Comparison of ENCODE assay signal across 18 cellular contexts in genomic region chr16:70579248-70579647, GRCh38. TPM values are rescaled to one million over a fixed set of nuclear protein-coding genes. Genes with fewer than 3 reads are reported as not detected.
A peak's percentile ranks its signal among the peaks of the same experiment; 100 is the strongest.
DNase-seq lines count a peak whose midpoint lies in the region; ATAC-seq and TF ChIP-seq lines count a peak whose summit lies in the region.
"Had no signal": no experiment of that assay in that cellular context is flagged by ENCODE, and none has a peak within 500 bp of the region (broad histone marks: within the 10 kb centered on the region; RNA-seq: fewer than 3 reads in every experiment).

No MANE protein-coding gene starts in this region.

- H3K27ac Mint-ChIP-seq in stimulated activated naive CD8-positive, alpha-beta T cell treated with anti-CD3 and anti-CD28 coated beads, Interleukin-15, amount 100 ng/mL, for 72 hours = peak overlapping the region in 1 of 2 donors; percentile 15
- H3K27ac Mint-ChIP-seq: CD8-positive, alpha-beta T cell had no signal

- no peaks in the 10 kb centered on the region for H3K9me3 ChIP-seq in esophagus squamous epithelium
- H3K9me3 ChIP-seq: BLaER1 treated with 17β-estradiol and CSF1 and Interleukin-3, amounts not matched to agents 10 nM and 100 nM; SJSA1 had no signal

- no peaks in the 10 kb centered on the region for H3K27me3 Mint-ChIP-seq in stimulated activated naive CD8-positive, alpha-beta T cell treated with anti-CD3 and anti-CD28 coated beads, Interleukin-15, amount 100 ng/mL, for 72 hours

- H3K27ac ChIP-seq in esophagus squamous epithelium = peak overlapping the region in 3 of 4 donors; percentile 52 to 81 (median 76)
- H3K27ac ChIP-seq: BLaER1 treated with 17β-estradiol and CSF1 and Interleukin-3, amounts not matched to agents 10 nM and 100 nM; HL-60; SJSA1 had no signal

- 61 to 77% methylated on average over 4 to 5 of the region's 5 CpGs for WGBS in esophagus squamous epithelium, 2 donors

- ATAC-seq in stimulated activated naive CD8-positive, alpha-beta T cell treated with anti-CD3 and anti-CD28 coated beads, Interleukin-15, amount 100 ng/mL, for 72 hours = peak; percentile 15
- ATAC-seq in stimulated activated naive CD8-positive, alpha-beta T cell treated with anti-CD3 and anti-CD28 coated beads, Interleukin-15, Interleukin-2, amounts not matched to agents 100 U/mL and 50 U/mL, for 24 hours = no peak
- ATAC-seq in GM19397 (IDR thresholded peaks at IDR 0.05; ENCODE audit: unreplicated experiment) (no peak), GM19455 (IDR thresholded peaks at IDR 0.05; ENCODE audit: unreplicated experiment) (no peak)
- ATAC-seq: CD8-positive, alpha-beta T cell had no signal

- no peak for DNase-seq in stimulated activated naive CD8-positive, alpha-beta T cell treated with anti-CD3 and anti-CD28 coated beads, Interleukin-15, amount 100 ng/mL, for 72 hours
- no peak for DNase-seq in stimulated activated naive CD8-positive, alpha-beta T cell treated with anti-CD3 and anti-CD28 coated beads, Interleukin-15, Interleukin-2, amounts not matched to agents 100 U/mL and 50 U/mL, for 24 hours
- DNase-seq in esophagus squamous epithelium (lab: John Stamatoyannopoulos, UW) = no peak
- DNase-seq in posterior vena cava (ENCODE audit: low spot score) = peak; percentile 24
- no peak for DNase-seq in stimulated activated CD4-positive, alpha-beta T cell treated with anti-CD3 and anti-CD28 coated beads, Interleukin-2, amount 100 ng/mL, for 48 hours
- DNase-seq in cortex of kidney (lab: John Stamatoyannopoulos, UW) = no peak
- DNase-seq: CD8-positive, alpha-beta T cell; MM.1S; NCI-H1092; NCI-H1436 treated with DMSO at 0.1 percent for 48 hours; NCI-H2029 treated with DMSO at 0.1 percent for 48 hours; NCI-H2171; NCI-H526 had no signal

- TF ChIP-seq POLR2A in esophagus squamous epithelium (IDR thresholded peaks at IDR 0.05) = no peak

- peaks cover 20% of the 10 kb centered on the region for H3K4me1 Mint-ChIP-seq in stimulated activated naive CD8-positive, alpha-beta T cell treated with anti-CD3 and anti-CD28 coated beads, Interleukin-15, amount 100 ng/mL, for 72 hours

- H3K36me3 ChIP-seq in esophagus squamous epithelium = peaks cover 0 to 13% (median 0%) of the 10 kb centered on the region in 3 donors

- peak overlapping the region in 3 of 4 donors; percentile 35 to 58 (median 36) for H3K4me3 ChIP-seq in esophagus squamous epithelium
- H3K4me3 ChIP-seq: BLaER1 treated with 17β-estradiol and CSF1 and Interleukin-3, amounts not matched to agents 10 nM and 100 nM; SJSA1 had no signal

- intact Hi-C loops in esophagus squamous epithelium (cut with DNase I) (no loop called here), posterior vena cava (cut with DNase I) (loop anchor here (10.0 kb wide), 2 partner anchors 66 to 76 kb away; partner anchors contain the start of gene IL34 (in 1 of the 2))

- H3K27me3 ChIP-seq in esophagus squamous epithelium = no peaks in the 10 kb centered on the region
- H3K27me3 ChIP-seq: BLaER1 treated with 17β-estradiol and CSF1 and Interleukin-3, amounts not matched to agents 10 nM and 100 nM; SJSA1 had no signal

- TF ChIP-seq CTCF in esophagus squamous epithelium (IDR thresholded peaks at IDR 0.05) = no peak

- H3K9me3 Mint-ChIP-seq in stimulated activated naive CD8-positive, alpha-beta T cell treated with anti-CD3 and anti-CD28 coated beads, Interleukin-15, amount 100 ng/mL, for 72 hours = no peaks in the 10 kb centered on the region
- H3K9me3 Mint-ChIP-seq: CD8-positive, alpha-beta T cell had no signal

- H3K4me3 Mint-ChIP-seq in stimulated activated naive CD8-positive, alpha-beta T cell treated with anti-CD3 and anti-CD28 coated beads, Interleukin-15, amount 100 ng/mL, for 72 hours = no peak overlapping the region
- H3K4me3 Mint-ChIP-seq: CD8-positive, alpha-beta T cell had no signal

- H3K4me1 ChIP-seq in esophagus squamous epithelium = peaks cover 0 to 86% (median 38%) of the 10 kb centered on the region in 3 donors

RNA-seq across cellular contexts. Expression of gene SF3B3, which starts 55.6 kb away (rescaled TPM):
- 100 to 1,000 TPM in 3 of 4 donors, 10 to 100 TPM in 1; 77.9 to 145 (median 134) TPM for total RNA-seq in esophagus squamous epithelium
- 100 to 1,000 TPM; 140 to 144 TPM for total RNA-seq in posterior vena cava

RNA-seq across cellular contexts. Expression of gene COG4, which starts 55.9 kb away (rescaled TPM):
- total RNA-seq in esophagus squamous epithelium (10 to 100 TPM; 40.3 to 54.0 (median 47.5) TPM), posterior vena cava (10 to 100 TPM; 29.3 to 39.1 TPM)
